In the genomic region with DNA sequence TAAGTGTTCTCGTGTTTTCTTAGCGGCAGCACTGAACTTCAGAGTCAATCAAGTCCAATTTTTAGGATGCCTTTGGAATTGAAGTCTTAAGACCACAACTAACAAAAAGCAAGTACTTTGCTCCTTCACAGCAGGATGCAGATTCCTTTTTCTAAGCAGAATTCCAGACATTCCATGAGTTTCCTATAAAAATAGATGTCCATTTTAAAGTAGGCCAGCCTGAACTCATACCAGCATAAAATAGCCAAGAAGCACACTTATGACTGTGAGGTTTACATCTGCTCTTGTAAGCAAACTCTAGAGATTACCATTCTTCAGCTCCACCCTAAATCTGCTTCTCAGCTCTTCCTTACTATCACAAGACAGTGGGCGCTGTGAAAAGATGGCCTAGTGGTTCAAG, we compare ENCODE assay signal across 14 cellular contexts.
DNase-seq lines count a peak whose midpoint lies in the region; ATAC-seq and TF ChIP-seq lines count a peak whose summit lies in the region.
"Had no signal": no experiment of that assay in that cellular context is flagged by ENCODE, and none has a peak within 500 bp of the region (broad histone marks: within the 10 kb centered on the region; RNA-seq: fewer than 3 reads in every experiment).

No MANE protein-coding gene starts in this region.

- no peaks in the 10 kb centered on the region for H3K9me3 Mint-ChIP-seq in activated naive CD8-positive, alpha-beta T cell treated with anti-CD3 and anti-CD28 coated beads for 36 hours
- H3K9me3 Mint-ChIP-seq: activated CD8-positive, alpha-beta T cell treated with anti-CD3 and anti-CD28 coated beads for 36 hours; activated naive CD4-positive, alpha-beta T cell treated with anti-CD3 and anti-CD28 coated beads, Interleukin-2, amount 10 ng/mL, durations not matched to agents 7 days and 5 days; T-helper 1 cell treated with Interleukin-12 subunit alpha and Interleukin-12 subunit beta and Interleukin-4 antibody, amounts not matched to agents 30 μg/mL and 1 μg/mL, for 36 hours had no signal

- DNase-seq in AG10803 (ENCODE audit: low read depth) (peak; percentile 83), NCI-H82 (lab: John Stamatoyannopoulos, UW) (peak; percentile 68), epithelial cell of proximal tubule (ENCODE audit: low read depth) (peak; percentile 56), myocyte (ENCODE audit: low read depth) (peak; percentile 36), T-helper 1 cell (no peak), NCI-H2196 (lab: John Stamatoyannopoulos, UW; ENCODE audit: unreplicated experiment) (no peak)
- no peak for DNase-seq in activated naive CD8-positive, alpha-beta T cell treated with anti-CD3 and anti-CD28 coated beads for 36 hours
- DNase-seq: activated CD8-positive, alpha-beta T cell treated with anti-CD3 and anti-CD28 coated beads for 36 hours; activated naive CD4-positive, alpha-beta T cell treated with anti-CD3 and anti-CD28 coated beads, Interleukin-2, amount 10 ng/mL, durations not matched to agents 7 days and 5 days; effector CD4-positive, alpha-beta T cell; NCI-H187; upper lobe of right lung had no signal

- peaks cover 5% of the 10 kb centered on the region for H3K27me3 Mint-ChIP-seq in activated naive CD8-positive, alpha-beta T cell treated with anti-CD3 and anti-CD28 coated beads for 36 hours
- H3K27me3 Mint-ChIP-seq: activated CD8-positive, alpha-beta T cell treated with anti-CD3 and anti-CD28 coated beads for 36 hours had no signal

- no peak for ATAC-seq in HG02870 (IDR thresholded peaks at IDR 0.05; ENCODE audit: unreplicated experiment)
- ATAC-seq: activated CD8-positive, alpha-beta T cell treated with anti-CD3 and anti-CD28 coated beads for 36 hours; upper lobe of right lung had no signal

- H3K27ac Mint-ChIP-seq in activated naive CD8-positive, alpha-beta T cell treated with anti-CD3 and anti-CD28 coated beads for 36 hours = no peak overlapping the region
- H3K27ac Mint-ChIP-seq: activated CD8-positive, alpha-beta T cell treated with anti-CD3 and anti-CD28 coated beads for 36 hours; activated naive CD4-positive, alpha-beta T cell treated with anti-CD3 and anti-CD28 coated beads, Interleukin-2, amount 10 ng/mL, durations not matched to agents 7 days and 5 days; T-helper 1 cell treated with Interleukin-12 subunit alpha and Interleukin-12 subunit beta and Interleukin-4 antibody, amounts not matched to agents 30 μg/mL and 1 μg/mL, for 36 hours had no signal

- H3K4me3 ChIP-seq in AG10803 (ENCODE audit: low read length) (no peak overlapping the region), epithelial cell of proximal tubule (ENCODE audit: low read depth, low read length) (no peak overlapping the region)
- H3K4me3 ChIP-seq: upper lobe of right lung had no signal

- H3K4me1 Mint-ChIP-seq in activated naive CD8-positive, alpha-beta T cell treated with anti-CD3 and anti-CD28 coated beads for 36 hours = no peaks in the 10 kb centered on the region
- H3K4me1 Mint-ChIP-seq: activated naive CD4-positive, alpha-beta T cell treated with anti-CD3 and anti-CD28 coated beads, Interleukin-2, amount 10 ng/mL, durations not matched to agents 7 days and 5 days had no signal

- no peaks in the 10 kb centered on the region for H3K36me3 Mint-ChIP-seq in activated naive CD8-positive, alpha-beta T cell treated with anti-CD3 and anti-CD28 coated beads for 36 hours
- H3K36me3 Mint-ChIP-seq: activated naive CD4-positive, alpha-beta T cell treated with anti-CD3 and anti-CD28 coated beads, Interleukin-2, amount 10 ng/mL, durations not matched to agents 7 days and 5 days had no signal

- TF ChIP-seq CTCF in AG10803 (conservative IDR thresholded peaks at IDR 0.05; ENCODE audit: low read length) (no peak), epithelial cell of proximal tubule (conservative IDR thresholded peaks at IDR 0.05; ENCODE audit: low read depth, low read length) (no peak)

- H3K4me3 Mint-ChIP-seq in activated naive CD8-positive, alpha-beta T cell treated with anti-CD3 and anti-CD28 coated beads for 36 hours = no peak overlapping the region
- H3K4me3 Mint-ChIP-seq: activated CD8-positive, alpha-beta T cell treated with anti-CD3 and anti-CD28 coated beads for 36 hours; activated naive CD4-positive, alpha-beta T cell treated with anti-CD3 and anti-CD28 coated beads, Interleukin-2, amount 10 ng/mL, durations not matched to agents 7 days and 5 days; T-helper 1 cell treated with Interleukin-12 subunit alpha and Interleukin-12 subunit beta and Interleukin-4 antibody, amounts not matched to agents 30 μg/mL and 1 μg/mL, for 36 hours had no signal

Comparison
In these comparisons a context has a peak if more than half of its experiments do, and no peak if none do; other contexts are left out.
1. DNase-seq: peak in AG10803 (single experiment), NCI-H82 (single experiment), epithelial cell of proximal tubule (single experiment) and myocyte (single experiment); none in T-helper 1 cell (0 of 5), activated naive CD8-positive, alpha-beta T cell treated with anti-CD3 and anti-CD28 coated beads for 36 hours (single experiment) and NCI-H2196 (single experiment).